ENCODE assay signal across 22 cellular contexts in genomic region chr18:49837889-49838288, GRCh38. TPM values are rescaled to one million over a fixed set of nuclear protein-coding genes. Genes with fewer than 3 reads are reported as not detected.
DNase-seq lines count a peak whose midpoint lies in the region; ATAC-seq and TF ChIP-seq lines count a peak whose summit lies in the region.
"Had no signal": no experiment of that assay in that cellular context is flagged by ENCODE, and none has a peak within 500 bp of the region (broad histone marks: within the 10 kb centered on the region; RNA-seq: fewer than 3 reads in every experiment).

No MANE protein-coding gene starts in this region.

- H3K79me2 ChIP-seq in mammary epithelial cell (ENCODE audit: insufficient read depth, low read length): no peaks in the 10 kb centered on the region

- no peaks in the 10 kb centered on the region for H4K20me1 ChIP-seq in mammary epithelial cell (ENCODE audit: insufficient read depth, low read length)
- H4K20me1 ChIP-seq: BLaER1 treated with 17β-estradiol and CSF1 and Interleukin-3, amounts not matched to agents 10 nM and 100 nM had no signal

- TF ChIP-seq CTCF in mammary epithelial cell (conservative IDR thresholded peaks at IDR 0.05 in 1 of 2, IDR thresholded peaks at IDR 0.05 in 1 of 2; ENCODE audit: extremely low read depth in 1 of 2, insufficient read depth in 1 of 2, low read depth in 1 of 2, low read length in 2 of 2) (no peak), foreskin keratinocyte (conservative IDR thresholded peaks at IDR 0.05) (no peak), right lobe of liver (IDR thresholded peaks at IDR 0.05) (no peak), left lung (IDR thresholded peaks at IDR 0.05) (no peak)

- H3K4me3 ChIP-seq in mammary epithelial cell (replicated peaks in 1 of 3; ENCODE audit: insufficient read depth in 1 of 3, low read depth in 2 of 3, low read length in 3 of 3) (no peak overlapping the region), right lobe of liver (no peak overlapping the region), left lung (no peak overlapping the region)
- H3K4me3 ChIP-seq: A549; BLaER1 treated with 17β-estradiol and CSF1 and Interleukin-3, amounts not matched to agents 10 nM and 100 nM; GM23338 had no signal

- peak; percentile 3 for DNase-seq in KBM-7
- DNase-seq in mammary epithelial cell: peak; percentile 24
- DNase-seq in foreskin keratinocyte: peak; percentile 63 to 69
- peak in 2 of 3 donors; percentile 71 to 85 for DNase-seq in right lobe of liver
- no peak for DNase-seq in NCI-H187 treated with DMSO at 0.1 percent for 48 hours (lab: John Stamatoyannopoulos, UW)
- DNase-seq in left lung: no peak
- DNase-seq: AML-193; CD4-positive, alpha-beta T cell; H9; KG1; MM.1S; NCI-H1092 treated with DMSO at 0.1 percent for 48 hours; NCI-H1436; NCI-H187; NCI-H2107; NCI-H524 treated with DMSO at 0.1 percent for 48 hours; NCI-H774; SK-N-SH had no signal

- no peak overlapping the region for H2AFZ ChIP-seq in mammary epithelial cell (ENCODE audit: low read depth, low read length)
- H2AFZ ChIP-seq: GM23338 had no signal

- WGBS in mammary epithelial cell (ENCODE audit: low coverage, missing lambda C conversion rate): 52% methylated on average over 3 of the region's 5 CpGs
- WGBS in right lobe of liver (ENCODE audit: insufficient coverage, low coverage, low lambda C conversion rate, missing lambda C conversion rate): 35% methylated on average over 5 of the region's 5 CpGs

- H3K4me1 ChIP-seq in mammary epithelial cell (ENCODE audit: insufficient read depth, low read length) (peaks cover 20% of the 10 kb centered on the region), foreskin keratinocyte (peaks cover 9% of the 10 kb centered on the region), right lobe of liver (peaks cover 0 to 66% (median 25%) of the 10 kb centered on the region in 4 donors), left lung (no peaks in the 10 kb centered on the region)
- H3K4me1 ChIP-seq: BLaER1 treated with 17β-estradiol and CSF1 and Interleukin-3, amounts not matched to agents 10 nM and 100 nM had no signal

- ATAC-seq in foreskin keratinocyte (no peak), right lobe of liver (peak; percentile 76 to 89 (median 82)), GM21381 (IDR thresholded peaks at IDR 0.05; ENCODE audit: unreplicated experiment) (no peak), left lung (no peak)
- ATAC-seq: A549, GM23338 had no signal

- no TSS peak for BruUV-seq in mammary epithelial cell (replicated peaks; lab: Mats Ljungman, UMichigan)

- H3K36me3 ChIP-seq in mammary epithelial cell (ENCODE audit: insufficient read depth, low read length) (no peaks in the 10 kb centered on the region), right lobe of liver (no peaks in the 10 kb centered on the region), left lung (peaks cover 0 to 13% of the 10 kb centered on the region in 2 donors)
- H3K36me3 ChIP-seq: BLaER1 treated with 17β-estradiol and CSF1 and Interleukin-3, amounts not matched to agents 10 nM and 100 nM had no signal

- in situ Hi-C loops in KBM-7 (cut with MboI; ENCODE audit: low pct_unique_long_range_greater_than_20kb, low sequenced_read_pairs): no loop called here
- in situ Hi-C loops in mammary epithelial cell (cut with MboI; ENCODE audit: low sequenced_read_pairs in 2 of 2): no loop called here

- H3K9me3 ChIP-seq in mammary epithelial cell (replicated peaks; ENCODE audit: insufficient read depth, low read length) (no peaks in the 10 kb centered on the region), right lobe of liver (no peaks in the 10 kb centered on the region), left lung (no peaks in the 10 kb centered on the region)
- H3K9me3 ChIP-seq: A549; BLaER1 treated with 17β-estradiol and CSF1 and Interleukin-3, amounts not matched to agents 10 nM and 100 nM; SK-N-SH had no signal

- no peak overlapping the region for H3K9ac ChIP-seq in mammary epithelial cell (ENCODE audit: insufficient read depth, low read length)
- H3K9ac ChIP-seq: BLaER1 treated with 17β-estradiol and CSF1 and Interleukin-3, amounts not matched to agents 10 nM and 100 nM; SK-N-SH had no signal

- TF ChIP-seq POLR2A in right lobe of liver (IDR thresholded peaks at IDR 0.05): no peak

- CTCF ChIA-PET in mammary epithelial cell (lab: Charles Lee; ENCODE audit: low non-redundant PET): no interaction called here

- no peaks in the 10 kb centered on the region for H3K27me3 ChIP-seq in mammary epithelial cell (ENCODE audit: insufficient read depth, low read length)
- no peaks in the 10 kb centered on the region for H3K27me3 ChIP-seq in foreskin keratinocyte
- H3K27me3 ChIP-seq in right lobe of liver: no peaks in the 10 kb centered on the region
- H3K27me3 ChIP-seq in left lung: no peaks in the 10 kb centered on the region
- H3K27me3 ChIP-seq: BLaER1 treated with 17β-estradiol and CSF1 and Interleukin-3, amounts not matched to agents 10 nM and 100 nM had no signal

- peak overlapping the region; percentile 41 for H3K27ac ChIP-seq in mammary epithelial cell (ENCODE audit: insufficient read depth, low read depth, low read length)
- peak overlapping the region; percentile 16 for H3K27ac ChIP-seq in foreskin keratinocyte
- H3K27ac ChIP-seq in right lobe of liver: peak overlapping the region; percentile 69 to 91 (median 83)
- H3K27ac ChIP-seq in left lung: no peak overlapping the region
- H3K27ac ChIP-seq: BLaER1 treated with 17β-estradiol and CSF1 and Interleukin-3, amounts not matched to agents 10 nM and 100 nM had no signal

- no peak overlapping the region for H3K4me2 ChIP-seq in mammary epithelial cell (ENCODE audit: insufficient read depth, low read depth, low read length)
- H3K4me2 ChIP-seq: BLaER1 treated with 17β-estradiol and CSF1 and Interleukin-3, amounts not matched to agents 10 nM and 100 nM; GM23338; SK-N-SH had no signal

- intact Hi-C loops in mammary epithelial cell (cut with micrococcal nuclease) (no loop called here), right lobe of liver (cut with DNase I) (no loop called here), left lung (cut with DNase I) (no loop called here)

- dilution Hi-C loops in mammary epithelial cell (cut with HindIII; ENCODE audit: low sequenced_read_pairs): no loop called here

RNA-seq across cellular contexts. Expression of gene ACAA2, which starts 24.6 kb away (rescaled TPM):
- total RNA-seq in mammary epithelial cell (10 to 100 TPM; 42.2 to 45.9 TPM), foreskin keratinocyte (12.0 and 15.4 TPM in 2 replicates), right lobe of liver (100 to 1,000 TPM; 312 to 644 (median 421) TPM), left lung (10 to 100 TPM; 60.3 to 71.0 TPM)
- polyA plus RNA-seq in mammary epithelial cell (20.8 TPM), foreskin keratinocyte (9.5 and 15.3 TPM in 2 replicates)
- polyA minus RNA-seq in mammary epithelial cell: 6.4 TPM

Comparison
In these comparisons a context has a peak if more than half of its experiments do, and no peak if none do; other contexts are left out.
1. DNase-seq: peak in KBM-7 (single experiment), mammary epithelial cell (single experiment), foreskin keratinocyte (2 of 2) and right lobe of liver (2 of 3); none in NCI-H187 treated with DMSO at 0.1 percent for 48 hours (single experiment) and left lung (0 of 2).
2. H3K27ac ChIP-seq: peak in mammary epithelial cell (single experiment), foreskin keratinocyte (single experiment) and right lobe of liver (3 of 3); none in left lung (0 of 2).
3. ATAC-seq: peak in right lobe of liver (4 of 4); none in foreskin keratinocyte (single experiment), GM21381 (single experiment) and left lung (single experiment).
4. RNA of gene ACAA2, which starts 24.6 kb away (total RNA-seq): 312 to 644 TPM in right lobe of liver; 60.3 to 71.0 TPM in left lung, 42.2 to 45.9 TPM in mammary epithelial cell and 12.0 to 15.4 TPM in foreskin keratinocyte; every median in the first group is over 4 times any median in the second.